9 cellular contexts compared by ENCODE assay signal in genomic region chr16:11133344-11133921, GRCh38.
A peak's percentile ranks its signal among the peaks of the same experiment; 100 is the strongest.
DNase-seq lines count a peak whose midpoint lies in the region; ATAC-seq and TF ChIP-seq lines count a peak whose summit lies in the region.
"Had no signal": no experiment of that assay in that cellular context is flagged by ENCODE, and none has a peak within 500 bp of the region (broad histone marks: within the 10 kb centered on the region; RNA-seq: fewer than 3 reads in every experiment).

No MANE protein-coding gene starts in this region.

- H3K23ac ChIP-seq in IMR-90 (ENCODE audit: low read depth, low read length) = peak overlapping the region; percentile 57

- TF ChIP-seq CTCF in IMR-90 (conservative IDR thresholded peaks at IDR 0.05; ENCODE audit: low read depth, low read length) = no peak
- no peak for TF ChIP-seq CTCF in astrocyte of the spinal cord (IDR thresholded peaks at IDR 0.05; ENCODE audit: low read depth, low read length)
- no peak for TF ChIP-seq CTCF in GM13977 (IDR thresholded peaks at IDR 0.05; ENCODE audit: extremely low read depth, insufficient read depth, missing control alignments)

- WGBS in IMR-90 (ENCODE audit: extremely low coverage in 2 of 2, insufficient read length in 1 of 2), 2 experiments = 0% methylated on average over 4 of the region's 12 CpGs; no CpG with 5 or more reads in 1 of the 2 experiments

- POLR2A ChIA-PET in IMR-90 (lab: Charles Lee; ENCODE audit: unreplicated experiment) = no interaction called here

- H4K5ac ChIP-seq in IMR-90 (ENCODE audit: low read depth, low read length) = peak overlapping the region; percentile 53; the same call in 1 of the 2 replicates

- peak overlapping the region; percentile 64 for H2AFZ ChIP-seq in IMR-90 (replicated peaks; ENCODE audit: low read length, poor library complexity)

- DNase-seq in IMR-90 = peak; percentile 96
- DNase-seq in astrocyte of the spinal cord (ENCODE audit: low read depth, low spot score) = peak; percentile 95
- peak; percentile 97 for DNase-seq in islet precursor cell
- DNase-seq in OCI-M2 (lab: John Stamatoyannopoulos, UW; ENCODE audit: unreplicated experiment) = no peak
- DNase-seq in GM13977 (ENCODE audit: low spot score) = no peak
- DNase-seq in stimulated activated naive CD4-positive, alpha-beta T cell treated with Interleukin-2 at 50 U/mL for 16 hours (lab: John Stamatoyannopoulos, UW) = no peak
- DNase-seq: NCI-H1436 treated with DMSO at 0.1 percent for 48 hours had no signal

- peak; percentile 86 for ATAC-seq in IMR-90 (ENCODE audit: low read depth)
- no peak for ATAC-seq in HG03025 (IDR thresholded peaks at IDR 0.05; ENCODE audit: low FRiP score, unreplicated experiment)

- peak overlapping the region; percentile 61; the same call in 1 of the 2 replicates for H3K56ac ChIP-seq in IMR-90 (ENCODE audit: extremely low read depth, insufficient read depth, low read length)

- dilution Hi-C loops in IMR-90 (cut with HindIII; ENCODE audit: low sequenced_read_pairs, unreplicated experiment) = no loop called here

- peak overlapping the region; percentile 40; the same call in 1 of the 2 replicates for H3K4me2 ChIP-seq in IMR-90 (ENCODE audit: low read depth, low read length)

- H3K4ac ChIP-seq in IMR-90 (ENCODE audit: low read depth, low read length) = peak overlapping the region; percentile 96

- intact Hi-C loops in IMR-90 (cut with micrococcal nuclease) = loop anchor here (1.0 to 10.0 kb wide), 2 partner anchors 43 to 121 kb away; partner anchors contain the start of gene SOCS1

- TF ChIP-seq POLR2A in IMR-90 (IDR thresholded peaks at IDR 0.05; ENCODE audit: low read depth, low read length) = no peak

- H4K91ac ChIP-seq in IMR-90 (ENCODE audit: insufficient read depth, low read depth, low read length) = peak overlapping the region; percentile 94

- H3K4me3 ChIP-seq in IMR-90 (ENCODE audit: insufficient read depth, low read depth, low read length) = no peak overlapping the region
- H3K4me3 ChIP-seq in astrocyte of the spinal cord (ENCODE audit: low read depth, low read length) = no peak overlapping the region
- H3K4me3 ChIP-seq in subcutaneous abdominal adipose tissue (ENCODE audit: low read depth in 1 of 5, low read length in 5 of 5) = no peak overlapping the region

- H3K27me3 ChIP-seq in IMR-90 (ENCODE audit: control insufficient read depth, insufficient read depth, low read length) (no peaks in the 10 kb centered on the region), subcutaneous abdominal adipose tissue (ENCODE audit: control insufficient read depth in 5 of 5, insufficient read depth in 4 of 5, low read length in 5 of 5) (no peaks in the 10 kb centered on the region)

- CTCF ChIA-PET in IMR-90 (lab: Yijun Ruan, JAX) = interaction anchor here (0.6 to 1.3 kb wide), 4 partner anchors 9 to 186 kb away, joined by 3 to 4 read pairs (median 4); no protein-coding TSS in a partner anchor

- H3K14ac ChIP-seq in IMR-90 (replicated peaks; ENCODE audit: low read depth, low read length) = peak overlapping the region; percentile 89; the same call in 1 of the 2 replicates

- peak overlapping the region; percentile 94 for H2BK15ac ChIP-seq in IMR-90 (ENCODE audit: low read depth, low read length)

- H3K9ac ChIP-seq in IMR-90 (ENCODE audit: low read depth, low read length) = peak overlapping the region; percentile 34; the same call in 1 of the 2 replicates
- H3K9ac ChIP-seq in subcutaneous abdominal adipose tissue (ENCODE audit: low read length in 5 of 5) = peak overlapping the region in 1 of 5 donors; percentile 52

- H3K36me3 ChIP-seq in IMR-90 (ENCODE audit: control insufficient read depth, insufficient read depth, low read length) (0 out of 2 replicates have a peak, but pooled peaks cover 2% of the 10 kb centered on the region), subcutaneous abdominal adipose tissue (ENCODE audit: control insufficient read depth in 5 of 5, insufficient read depth in 5 of 5, low read length in 5 of 5) (peaks cover 0 to 5% (median 0%) of the 10 kb centered on the region in 5 donors)

- H3K27ac ChIP-seq in IMR-90 (ENCODE audit: insufficient read depth, low read length) (peak overlapping the region; percentile 74), subcutaneous abdominal adipose tissue (ENCODE audit: low read depth, low read length) (peak overlapping the region; percentile 83)

- peak; percentile 29 for TF ChIP-seq RAD21 in IMR-90 (IDR thresholded peaks at IDR 0.05; ENCODE audit: low read length)

- H3K9me3 ChIP-seq in IMR-90 (ENCODE audit: control insufficient read depth, insufficient read depth, low read length) (no peaks in the 10 kb centered on the region), subcutaneous abdominal adipose tissue (ENCODE audit: control insufficient read depth in 5 of 5, low read length in 5 of 5) (no peaks in the 10 kb centered on the region)

- H4K8ac ChIP-seq in IMR-90 (ENCODE audit: low read depth in 2 of 2, low read length in 2 of 2) = peak overlapping the region; percentile 43 to 87

- H3K4me1 ChIP-seq in IMR-90 (ENCODE audit: control insufficient read depth, insufficient read depth, low read length) = peaks cover 45% of the 10 kb centered on the region
- peaks cover 9 to 73% (median 59%) of the 10 kb centered on the region in 5 donors for H3K4me1 ChIP-seq in subcutaneous abdominal adipose tissue (ENCODE audit: control insufficient read depth in 5 of 5, insufficient read depth in 5 of 5, low read length in 5 of 5)

- peak overlapping the region; percentile 95 for H2BK20ac ChIP-seq in IMR-90 (ENCODE audit: low read depth, low read length)

- H3K79me1 ChIP-seq in IMR-90 (ENCODE audit: low read depth in 1 of 2, low read length in 2 of 2) = peaks cover 0 to 30% of the 10 kb centered on the region in 2 experiments

- peak overlapping the region; percentile 98 for H2AK5ac ChIP-seq in IMR-90 (ENCODE audit: low read depth, low read length)

- peak overlapping the region; percentile 87 for H3K18ac ChIP-seq in IMR-90 (ENCODE audit: low read depth, low read length)

- H2BK5ac ChIP-seq in IMR-90 (ENCODE audit: low read depth, low read length, poor library complexity, severe bottlenecking) = peak overlapping the region; percentile 74

- in situ Hi-C loops in IMR-90 (cut with MboI; ENCODE audit: low sequenced_read_pairs) (no loop called here), astrocyte of the spinal cord (cut with HindIII; ENCODE audit: low sequenced_read_pairs) (no loop called here), GM13977 (cut with MboI; ENCODE audit: low pct_unique_long_range_greater_than_20kb, low sequenced_read_pairs, unreplicated experiment) (no loop called here)

- BruUV-seq in IMR-90 (replicated peaks; lab: Mats Ljungman, UMichigan) = no TSS peak

- peak overlapping the region; percentile 94 for H2BK120ac ChIP-seq in IMR-90 (ENCODE audit: low read depth, low read length)

- peaks cover 34% of the 10 kb centered on the region for H3K9me1 ChIP-seq in IMR-90 (ENCODE audit: insufficient read depth, low read length)

- peak overlapping the region; percentile 30 for H2AK9ac ChIP-seq in IMR-90 (replicated peaks; ENCODE audit: low read depth, low read length, poor library complexity)

- H4K20me1 ChIP-seq in IMR-90 (ENCODE audit: insufficient read depth, low read length) = no peaks in the 10 kb centered on the region

TF ChIP-seq in IMR-90, 13 proteins besides CTCF, POLR2A, EP300 and RAD21:
- TF ChIP-seq CEBPB (IDR thresholded peaks at IDR 0.05; ENCODE audit: low read depth, low read length) (no peak), RCOR1 (IDR thresholded peaks at IDR 0.05; ENCODE audit: insufficient replicate concordance, low read length) (peak; percentile 43), BHLHE40 (IDR thresholded peaks at IDR 0.05; ENCODE audit: low read depth, low read length) (peak; percentile 95), FOS (IDR thresholded peaks at IDR 0.05; ENCODE audit: low read depth, low read length) (peak; percentile 89), MAZ (IDR thresholded peaks at IDR 0.05; ENCODE audit: borderline replicate concordance, low read depth, low read length) (0 out of 2 replicates have a peak, but pooled peaks have one; percentile 20), MXI1 (IDR thresholded peaks at IDR 0.05; ENCODE audit: borderline replicate concordance, low read depth, low read length) (0 out of 2 replicates have a peak, but pooled peaks have one; percentile 25), USF2 (IDR thresholded peaks at IDR 0.05; ENCODE audit: low read depth, low read length) (peak; percentile 95), SMC3 (IDR thresholded peaks at IDR 0.05; ENCODE audit: low read depth, low read length) (no peak), CHD1 (IDR thresholded peaks at IDR 0.05; ENCODE audit: low read depth, low read length) (no peak), MAFK (IDR thresholded peaks at IDR 0.05; ENCODE audit: low read depth, low read length) (no peak), NFE2L2 (IDR thresholded peaks at IDR 0.05; ENCODE audit: low read depth, low read length) (no peak)

Comparison
In these comparisons a context has a peak if more than half of its experiments do, and no peak if none do; other contexts are left out.
1. DNase-seq: peak in IMR-90 (single experiment), astrocyte of the spinal cord (single experiment) and islet precursor cell (single experiment); none in OCI-M2 (single experiment), GM13977 (single experiment) and stimulated activated naive CD4-positive, alpha-beta T cell treated with Interleukin-2 at 50 U/mL for 16 hours (single experiment).